ENCODE assay signal across 8 cellular contexts in genomic region chr4:133148690-133149363, GRCh38. TPM values are rescaled to one million over a fixed set of nuclear protein-coding genes. Genes with fewer than 3 reads are reported as not detected.
DNase-seq lines count a peak whose midpoint lies in the region; ATAC-seq and TF ChIP-seq lines count a peak whose summit lies in the region.

A gene with protein sequence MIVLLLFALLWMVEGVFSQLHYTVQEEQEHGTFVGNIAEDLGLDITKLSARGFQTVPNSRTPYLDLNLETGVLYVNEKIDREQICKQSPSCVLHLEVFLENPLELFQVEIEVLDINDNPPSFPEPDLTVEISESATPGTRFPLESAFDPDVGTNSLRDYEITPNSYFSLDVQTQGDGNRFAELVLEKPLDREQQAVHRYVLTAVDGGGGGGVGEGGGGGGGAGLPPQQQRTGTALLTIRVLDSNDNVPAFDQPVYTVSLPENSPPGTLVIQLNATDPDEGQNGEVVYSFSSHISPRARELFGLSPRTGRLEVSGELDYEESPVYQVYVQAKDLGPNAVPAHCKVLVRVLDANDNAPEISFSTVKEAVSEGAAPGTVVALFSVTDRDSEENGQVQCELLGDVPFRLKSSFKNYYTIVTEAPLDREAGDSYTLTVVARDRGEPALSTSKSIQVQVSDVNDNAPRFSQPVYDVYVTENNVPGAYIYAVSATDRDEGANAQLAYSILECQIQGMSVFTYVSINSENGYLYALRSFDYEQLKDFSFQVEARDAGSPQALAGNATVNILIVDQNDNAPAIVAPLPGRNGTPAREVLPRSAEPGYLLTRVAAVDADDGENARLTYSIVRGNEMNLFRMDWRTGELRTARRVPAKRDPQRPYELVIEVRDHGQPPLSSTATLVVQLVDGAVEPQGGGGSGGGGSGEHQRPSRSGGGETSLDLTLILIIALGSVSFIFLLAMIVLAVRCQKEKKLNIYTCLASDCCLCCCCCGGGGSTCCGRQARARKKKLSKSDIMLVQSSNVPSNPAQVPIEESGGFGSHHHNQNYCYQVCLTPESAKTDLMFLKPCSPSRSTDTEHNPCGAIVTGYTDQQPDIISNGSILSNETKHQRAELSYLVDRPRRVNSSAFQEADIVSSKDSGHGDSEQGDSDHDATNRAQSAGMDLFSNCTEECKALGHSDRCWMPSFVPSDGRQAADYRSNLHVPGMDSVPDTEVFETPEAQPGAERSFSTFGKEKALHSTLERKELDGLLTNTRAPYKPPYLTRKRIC (plus strand): TSS chr4:133149294. CDS start chr4:133150141, 847 bp downstream.

- H3K4me1 ChIP-seq in H9 (ENCODE audit: insufficient read depth, low read length) (no peaks in the 10 kb centered on the region), suprapubic skin (peaks cover 70% of the 10 kb centered on the region)

- H3K36me3 ChIP-seq in suprapubic skin, result no peaks in the 10 kb centered on the region

- H3K4me2 ChIP-seq in H9 (ENCODE audit: insufficient read depth, insufficient read length, low read length), result peak within 1 kb of the TSS; percentile 98

- H3K27me3 Mint-ChIP-seq in H9 (ENCODE audit: low read depth), result peaks cover 76% of the 10 kb centered on the region
- H3K27me3 Mint-ChIP-seq in activated CD8-positive, alpha-beta T cell treated with anti-CD3 and anti-CD28 coated beads, Interleukin-2, amount 10 ng/mL, durations not matched to agents 7 days and 5 days (ENCODE audit: low read depth), result peaks cover 72% of the 10 kb centered on the region

- no peak within 1 kb of the TSS for H2BK20ac ChIP-seq in H9 (ENCODE audit: low read depth, low read length, poor library complexity, severe bottlenecking)

- no peak within 1 kb of the TSS for H2BK5ac ChIP-seq in H9 (ENCODE audit: insufficient read length, low read length)

- no peaks in the 10 kb centered on the region; a peak in 1 of 7 replicates for H3K36me3 Mint-ChIP-seq in H9 (ENCODE audit: insufficient read depth in 1 of 3, low read depth in 3 of 3)
- peaks cover 13% of the 10 kb centered on the region for H3K36me3 Mint-ChIP-seq in activated CD8-positive, alpha-beta T cell treated with anti-CD3 and anti-CD28 coated beads, Interleukin-2, amount 10 ng/mL, durations not matched to agents 7 days and 5 days (ENCODE audit: low read depth)

- no peak within 1 kb of the TSS for H3K4ac ChIP-seq in H9 (ENCODE audit: low read depth, low read length)

- CTCF ChIA-PET in activated CD8-positive, alpha-beta T cell treated with anti-CD3 and anti-CD28 coated beads, Interleukin-2, amount 10 ng/mL, durations not matched to agents 7 days and 5 days (lab: Charles Lee), result no interaction called here

- TF ChIP-seq EP300 in suprapubic skin (IDR thresholded peaks at IDR 0.05), result no peak

- peak; percentile 77 for DNase-seq in DMS79 (lab: John Stamatoyannopoulos, UW)
- peak; percentile 97 for DNase-seq in H9
- peak; percentile 7 for DNase-seq in NCI-H2029 treated with DMSO at 0.1 percent for 48 hours (lab: John Stamatoyannopoulos, UW)
- DNase-seq in activated CD8-positive, alpha-beta T cell treated with anti-CD3 and anti-CD28 coated beads, Interleukin-2, amount 10 ng/mL, durations not matched to agents 7 days and 5 days, result peak; percentile 33
- peak; percentile 98 for DNase-seq in fibroblast of pulmonary artery (ENCODE audit: low read depth)
- peak; percentile 94 for DNase-seq in myocyte (ENCODE audit: low read depth)
- peak; percentile 84 to 91 for DNase-seq in suprapubic skin (ENCODE audit: low spot score in 2 of 2)
- no peak for DNase-seq in NK-92 (lab: John Stamatoyannopoulos, UW; ENCODE audit: unreplicated experiment)

- peaks cover 2% of the 10 kb centered on the region for H4K20me1 ChIP-seq in H9 (ENCODE audit: control insufficient read depth, insufficient read depth, insufficient read length)

- no peak within 1 kb of the TSS for H2AFZ ChIP-seq in H9 (ENCODE audit: low read length)

- no peak for TF ChIP-seq POLR2A in suprapubic skin (IDR thresholded peaks at IDR 0.05)

- H3K9me3 Mint-ChIP-seq in H9, result peaks cover 0 to 6% of the 10 kb centered on the region in 2 experiments; a peak in 3 of 5 replicates
- H3K9me3 Mint-ChIP-seq in activated CD8-positive, alpha-beta T cell treated with anti-CD3 and anti-CD28 coated beads, Interleukin-2, amount 10 ng/mL, durations not matched to agents 7 days and 5 days (ENCODE audit: insufficient read depth), result no peaks in the 10 kb centered on the region

- WGBS in H9 (ENCODE audit: extremely low coverage, insufficient read length, low lambda C conversion rate), result no CpG with 5 or more reads among the region's 38 CpGs
- under 1% methylated on average over 38 of the region's 38 CpGs for WGBS in suprapubic skin

- H3K23ac ChIP-seq in H9 (ENCODE audit: insufficient read length, low read depth, low read length), result no peak within 1 kb of the TSS

- no peak within 1 kb of the TSS for H3K9ac ChIP-seq in H9 (ENCODE audit: extremely low read depth, insufficient read length, low read length)

- H3K4me3 Mint-ChIP-seq in H9, result peak within 1 kb of the TSS; percentile 82 to 92
- H3K4me3 Mint-ChIP-seq in activated CD8-positive, alpha-beta T cell treated with anti-CD3 and anti-CD28 coated beads, Interleukin-2, amount 10 ng/mL, durations not matched to agents 7 days and 5 days, result peak within 1 kb of the TSS; percentile 47

- POLR2A ChIA-PET in activated CD8-positive, alpha-beta T cell treated with anti-CD3 and anti-CD28 coated beads, Interleukin-2, amount 10 ng/mL, durations not matched to agents 7 days and 5 days (lab: Charles Lee), result no interaction called here

- no peak within 1 kb of the TSS for H2AK5ac ChIP-seq in H9 (ENCODE audit: insufficient read length, low read length)

- no peak within 1 kb of the TSS for H3K14ac ChIP-seq in H9 (ENCODE audit: insufficient read depth, low read length)

- H3K27me3 ChIP-seq in H9 (ENCODE audit: insufficient read depth, low read length) (peaks cover 38% of the 10 kb centered on the region; the same call in 1 of the 2 replicates), suprapubic skin (peaks cover 87% of the 10 kb centered on the region)

- H3T11ph ChIP-seq in H9 (ENCODE audit: low read length), result no peak within 1 kb of the TSS

- H4K91ac ChIP-seq in H9 (ENCODE audit: insufficient read length, low read depth, low read length), result no peak within 1 kb of the TSS

- no peaks in the 10 kb centered on the region for H3K79me1 ChIP-seq in H9 (ENCODE audit: insufficient read depth, low read depth, low read length, poor library complexity, severe bottlenecking)

- H4K8ac ChIP-seq in H9 (replicated peaks; ENCODE audit: insufficient read length, low read depth, low read length), result no peak within 1 kb of the TSS

- no peak within 1 kb of the TSS for H2BK120ac ChIP-seq in H9 (ENCODE audit: low read depth, low read length, poor library complexity, severe bottlenecking)

- peaks cover 57 to 60% of the 10 kb centered on the region in 2 experiments for H3K4me1 Mint-ChIP-seq in H9
- H3K4me1 Mint-ChIP-seq in activated CD8-positive, alpha-beta T cell treated with anti-CD3 and anti-CD28 coated beads, Interleukin-2, amount 10 ng/mL, durations not matched to agents 7 days and 5 days (ENCODE audit: low read depth), result peaks cover 21% of the 10 kb centered on the region

- no peak within 1 kb of the TSS for H3K18ac ChIP-seq in H9 (ENCODE audit: insufficient read length, low read depth, low read length)

- H3K56ac ChIP-seq in H9 (ENCODE audit: insufficient read length, low read depth, low read length), result no peak within 1 kb of the TSS

- H4K5ac ChIP-seq in H9 (ENCODE audit: insufficient read length, low read depth, low read length), result no peak within 1 kb of the TSS

- H3K4me3 ChIP-seq in fibroblast of pulmonary artery (replicated peaks; ENCODE audit: low read depth, low read length) (peak within 1 kb of the TSS; percentile 70), suprapubic skin (peak within 1 kb of the TSS; percentile 47)

- H3K23me2 ChIP-seq in H9 (ENCODE audit: insufficient read length, low read depth, low read length, poor library complexity, severe bottlenecking), result peaks cover 71% of the 10 kb centered on the region

- H3K79me2 ChIP-seq in H9 (ENCODE audit: insufficient read depth, low read length), result no peaks in the 10 kb centered on the region

- H3K27ac Mint-ChIP-seq in H9, result no peak within 1 kb of the TSS
- peak within 1 kb of the TSS; percentile 60 for H3K27ac Mint-ChIP-seq in activated CD8-positive, alpha-beta T cell treated with anti-CD3 and anti-CD28 coated beads, Interleukin-2, amount 10 ng/mL, durations not matched to agents 7 days and 5 days

- H3K27ac ChIP-seq in H9 (ENCODE audit: insufficient read length, low read depth, low read length) (no peak within 1 kb of the TSS), suprapubic skin (no peak within 1 kb of the TSS)

- TF ChIP-seq CTCF in H9 (conservative IDR thresholded peaks at IDR 0.05) (no peak), fibroblast of pulmonary artery (IDR thresholded peaks at IDR 0.05; ENCODE audit: low read length, missing control alignments) (no peak), suprapubic skin (IDR thresholded peaks at IDR 0.05) (no peak)

- ATAC-seq in activated CD8-positive, alpha-beta T cell treated with anti-CD3 and anti-CD28 coated beads, Interleukin-2, amount 10 ng/mL, durations not matched to agents 7 days and 5 days, result peak; percentile 73

- no peak within 1 kb of the TSS for H2BK15ac ChIP-seq in H9 (ENCODE audit: low read depth, low read length)

- no peak within 1 kb of the TSS for H2BK12ac ChIP-seq in H9 (ENCODE audit: insufficient read length, low read depth, low read length)

- H3K9me3 ChIP-seq in H9 (ENCODE audit: control insufficient read depth, low read depth, low read length), result no peaks in the 10 kb centered on the region
- no peaks in the 10 kb centered on the region for H3K9me3 ChIP-seq in suprapubic skin

RNA-seq across cellular contexts. Expression of the gene that starts here (rescaled TPM):
- total RNA-seq in H9 (2021) (6.9 and 8.1 TPM in 2 replicates), myocyte (1.1 and 1.2 TPM in 2 replicates), suprapubic skin (under 1 TPM in 3 of 4 donors, not detected in 1; 0.13 to 0.76 (median 0.68) TPM)
- not detected for total RNA-seq in activated CD8-positive, alpha-beta T cell treated with anti-CD3 and anti-CD28 coated beads, Interleukin-2, amount 10 ng/mL, durations not matched to agents 7 days and 5 days
- 11.1 TPM for polyA plus RNA-seq in myocyte (2012)

Comparison
In these comparisons a context has a peak if more than half of its experiments do, and no peak if none do; other contexts are left out.
1. Peak in DNase-seq and ATAC-seq in activated CD8-positive, alpha-beta T cell treated with anti-CD3 and anti-CD28 coated beads, Interleukin-2, amount 10 ng/mL, durations not matched to agents 7 days and 5 days; RNA of the gene not detected or under 1 TPM.
2. Peak in DNase-seq and H3K4me3 ChIP-seq in suprapubic skin; RNA of the gene not detected or under 1 TPM.